24 cellular contexts compared by ENCODE assay signal in the genomic region with DNA sequence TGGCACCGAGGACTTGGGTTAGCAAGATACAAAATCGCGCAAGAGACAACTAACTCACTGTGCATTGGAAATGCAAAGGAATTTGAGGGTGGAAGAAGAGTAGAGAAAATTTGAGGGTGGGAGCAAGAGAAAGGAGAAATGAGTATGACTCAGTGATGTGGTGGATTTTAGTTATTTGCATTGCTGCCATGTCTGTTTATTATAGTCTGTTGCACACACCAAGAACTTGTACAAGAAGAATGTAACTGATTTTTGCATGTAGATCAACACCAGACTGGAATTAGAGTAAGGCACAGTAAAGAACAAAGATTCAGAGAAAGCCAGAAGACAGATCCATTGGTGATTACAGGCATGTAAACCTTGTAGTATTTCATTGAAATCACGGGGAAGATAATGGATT.
"Had no signal": no experiment of that assay in that cellular context is flagged by ENCODE, and none has a peak within 500 bp of the region (broad histone marks: within the 10 kb centered on the region; RNA-seq: fewer than 3 reads in every experiment).

No MANE protein-coding gene starts in this region.

- DNase-seq: effector CD4-positive, alpha-beta T cell; endodermal cell; erythroblast; heart left ventricle; hippocampal formation; kidney glomerular epithelial cell; mucosa of descending colon; natural killer cell; posterior cingulate gyrus; sigmoid colon; stimulated activated CD4-positive, alpha-beta T cell treated with anti-CD3 and anti-CD28 coated beads, Interleukin-2, amount 100 ng/mL, for 24 hours; stimulated activated CD4-positive, alpha-beta T cell treated with anti-CD3 and anti-CD28 coated beads, Interleukin-4, amount 100 ng/mL, for 4 hours; stimulated activated naive B cell treated with anti-CD40 and anti-IgM and Interleukin-4, amounts not matched to agents 10 μg/mL and 1 μg/mL and 100 μg/mL, for 72 hours; stimulated activated naive CD8-positive, alpha-beta T cell treated with anti-CD3 and anti-CD28 coated beads, Interleukin-15, amount 100 ng/mL, for 72 hours; testis; upper lobe of right lung had no signal

- H3K4me3 Mint-ChIP-seq: endodermal cell; natural killer cell; neural crest cell; stimulated activated naive B cell treated with anti-CD40 and anti-IgM and Interleukin-4, amounts not matched to agents 10 μg/mL and 1 μg/mL and 100 μg/mL, for 72 hours; stimulated activated naive CD8-positive, alpha-beta T cell treated with anti-CD3 and anti-CD28 coated beads, Interleukin-15, amount 100 ng/mL, for 72 hours had no signal

- H3K36me3 Mint-ChIP-seq: natural killer cell; stimulated activated naive B cell treated with anti-CD40 and anti-IgM and Interleukin-4, amounts not matched to agents 10 μg/mL and 1 μg/mL and 100 μg/mL, for 72 hours had no signal

- H3K36me3 ChIP-seq: heart left ventricle, right atrium auricular region, sigmoid colon, tibial nerve, upper lobe of right lung, vagina had no signal

- H3K9me3 ChIP-seq: heart left ventricle, mucosa of descending colon, right atrium auricular region, sigmoid colon, testis, tibial nerve, upper lobe of right lung, vagina had no signal

- ATAC-seq: heart left ventricle; mucosa of descending colon; natural killer cell; stimulated activated naive B cell treated with anti-CD40 and anti-IgM and Interleukin-4, amounts not matched to agents 10 μg/mL and 1 μg/mL and 100 μg/mL, for 72 hours; stimulated activated naive CD8-positive, alpha-beta T cell treated with anti-CD3 and anti-CD28 coated beads, Interleukin-15, amount 100 ng/mL, for 72 hours; upper lobe of right lung had no signal

- H3K27ac Mint-ChIP-seq: endodermal cell; natural killer cell; stimulated activated naive B cell treated with anti-CD40 and anti-IgM and Interleukin-4, amounts not matched to agents 10 μg/mL and 1 μg/mL and 100 μg/mL, for 72 hours; stimulated activated naive CD8-positive, alpha-beta T cell treated with anti-CD3 and anti-CD28 coated beads, Interleukin-15, amount 100 ng/mL, for 72 hours had no signal

- H3K27ac ChIP-seq: heart left ventricle, right atrium auricular region, sigmoid colon, testis, tibial nerve, upper lobe of right lung, vagina had no signal

- FAIRE-seq: endothelial cell of umbilical vein, frontal cortex, islet of Langerhans had no signal

- H3K4me3 ChIP-seq: heart left ventricle, mucosa of descending colon, right atrium auricular region, sigmoid colon, skin epidermis, testis, tibial nerve, upper lobe of right lung, vagina had no signal

- H3K4me1 Mint-ChIP-seq: endodermal cell; natural killer cell; stimulated activated naive CD8-positive, alpha-beta T cell treated with anti-CD3 and anti-CD28 coated beads, Interleukin-15, amount 100 ng/mL, for 72 hours had no signal

- H3K27me3 ChIP-seq: heart left ventricle, right atrium auricular region, sigmoid colon, testis, tibial nerve, upper lobe of right lung, vagina had no signal

- H3K9me3 Mint-ChIP-seq: endodermal cell; neural crest cell; stimulated activated naive B cell treated with anti-CD40 and anti-IgM and Interleukin-4, amounts not matched to agents 10 μg/mL and 1 μg/mL and 100 μg/mL, for 72 hours; stimulated activated naive CD8-positive, alpha-beta T cell treated with anti-CD3 and anti-CD28 coated beads, Interleukin-15, amount 100 ng/mL, for 72 hours had no signal
